Comparison of ENCODE assay signal across 12 cellular contexts in genomic region chr6:44217332-44218143, GRCh38. TPM values are rescaled to one million over a fixed set of nuclear protein-coding genes. Genes with fewer than 3 reads are reported as not detected.
DNase-seq lines count a peak whose midpoint lies in the region; ATAC-seq and TF ChIP-seq lines count a peak whose summit lies in the region.
"Had no signal": no experiment of that assay in that cellular context is flagged by ENCODE, and none has a peak within 500 bp of the region (broad histone marks: within the 10 kb centered on the region; RNA-seq: fewer than 3 reads in every experiment).

No MANE protein-coding gene starts in this region.

- no peaks in the 10 kb centered on the region for H3K79me2 ChIP-seq in neural progenitor cell (ENCODE audit: low read depth)

- H3K4me1 Mint-ChIP-seq in neural progenitor cell (peaks cover 34% of the 10 kb centered on the region), progenitor cell of endocrine pancreas (ENCODE audit: low read depth) (peaks cover 17% of the 10 kb centered on the region)

- H3K36me3 Mint-ChIP-seq in neural progenitor cell (peaks cover 3% of the 10 kb centered on the region), progenitor cell of endocrine pancreas (ENCODE audit: insufficient read depth) (no peaks in the 10 kb centered on the region)
- H3K36me3 Mint-ChIP-seq: CD8-positive, alpha-beta memory T cell had no signal

- H3K27me3 ChIP-seq in BLaER1, result no peaks in the 10 kb centered on the region
- peaks cover 13% of the 10 kb centered on the region for H3K27me3 ChIP-seq in neural progenitor cell

- ATAC-seq in HG03108 (IDR thresholded peaks at IDR 0.05; ENCODE audit: unreplicated experiment), result no peak

- H3K36me3 ChIP-seq in BLaER1 (no peaks in the 10 kb centered on the region), neural progenitor cell (no peaks in the 10 kb centered on the region)

- peaks cover 11% of the 10 kb centered on the region for H3K27me3 Mint-ChIP-seq in neural progenitor cell (ENCODE audit: insufficient read depth, low read depth)
- peaks cover 24% of the 10 kb centered on the region for H3K27me3 Mint-ChIP-seq in progenitor cell of endocrine pancreas

- H3K9me3 ChIP-seq in BLaER1, result no peaks in the 10 kb centered on the region
- no peaks in the 10 kb centered on the region for H3K9me3 ChIP-seq in neural progenitor cell (ENCODE audit: low read depth)

- H3K27ac ChIP-seq in BLaER1 (no peak overlapping the region), neural progenitor cell (no peak overlapping the region)

- TF ChIP-seq CTCF in fibroblast of villous mesenchyme (IDR thresholded peaks at IDR 0.05; ENCODE audit: insufficient read depth, low read depth, low read length) (no peak), neural progenitor cell (IDR thresholded peaks at IDR 0.05) (no peak), progenitor cell of endocrine pancreas (IDR thresholded peaks at IDR 0.05; ENCODE audit: unreplicated experiment) (no peak)

- H4K20me1 ChIP-seq in BLaER1 (no peaks in the 10 kb centered on the region), neural progenitor cell (ENCODE audit: low read depth) (no peaks in the 10 kb centered on the region)

- H3K4me3 Mint-ChIP-seq in neural progenitor cell, result peak overlapping the region; percentile 41
- no peak overlapping the region for H3K4me3 Mint-ChIP-seq in progenitor cell of endocrine pancreas (ENCODE audit: low read depth)

- H3F3A ChIP-seq in neural progenitor cell (ENCODE audit: low read depth), result peaks cover 65% of the 10 kb centered on the region

- H2AFZ ChIP-seq in neural progenitor cell (replicated peaks), result no peak overlapping the region

- H3K9me3 Mint-ChIP-seq in neural progenitor cell, result no peaks in the 10 kb centered on the region
- no peaks in the 10 kb centered on the region for H3K9me3 Mint-ChIP-seq in progenitor cell of endocrine pancreas (ENCODE audit: low read depth)
- H3K9me3 Mint-ChIP-seq: CD8-positive, alpha-beta memory T cell; T-helper 1 cell treated with Interleukin-12 subunit alpha and Interleukin-12 subunit beta and Interleukin-4 antibody, amounts not matched to agents 30 μg/mL and 1 μg/mL, for 36 hours had no signal

- H3K4me2 ChIP-seq in BLaER1 (peak overlapping the region; percentile 52; the same call in 1 of the 2 replicates), neural progenitor cell (peak overlapping the region; percentile 73)

- DNase-seq in NCI-H526 treated with DMSO at 0.1 percent for 48 hours (lab: John Stamatoyannopoulos, UW) (peak; percentile 50), fibroblast of villous mesenchyme (ENCODE audit: low read depth) (peak; percentile 35), neural progenitor cell (ENCODE audit: low spot score) (peak; percentile 71), progenitor cell of endocrine pancreas (ENCODE audit: low spot score, unreplicated experiment) (no peak), NCI-H146 treated with DMSO at 0.1 percent for 48 hours (lab: John Stamatoyannopoulos, UW; ENCODE audit: unreplicated experiment) (no peak), occipital lobe (lab: John Stamatoyannopoulos, UW) (no peak)
- DNase-seq: CD8-positive, alpha-beta memory T cell; Kasumi-1 had no signal

- H3K27ac Mint-ChIP-seq in neural progenitor cell, result no peak overlapping the region
- no peak overlapping the region for H3K27ac Mint-ChIP-seq in progenitor cell of endocrine pancreas
- H3K27ac Mint-ChIP-seq: CD8-positive, alpha-beta memory T cell; T-helper 1 cell treated with Interleukin-12 subunit alpha and Interleukin-12 subunit beta and Interleukin-4 antibody, amounts not matched to agents 30 μg/mL and 1 μg/mL, for 36 hours had no signal

- H3K4me1 ChIP-seq in BLaER1 (peaks cover 54% of the 10 kb centered on the region), neural progenitor cell (peaks cover 43% of the 10 kb centered on the region)

- H3K4me3 ChIP-seq in BLaER1 (no peak overlapping the region), fibroblast of villous mesenchyme (ENCODE audit: low read depth, low read length) (no peak overlapping the region), neural progenitor cell (no peak overlapping the region)

- H3K9ac ChIP-seq in BLaER1 (no peak overlapping the region), neural progenitor cell (no peak overlapping the region)

RNA-seq across cellular contexts. Expression of gene MYMX, which starts 0.8 kb away (rescaled TPM):
- total RNA-seq in fibroblast of villous mesenchyme, result not detected in 2 replicates
- 0.54 and 1.5 TPM in 2 replicates for total RNA-seq in neural progenitor cell (ENCODE audit: low replicate concordance)
- not detected in 2 replicates for total RNA-seq in progenitor cell of endocrine pancreas
- not detected for total RNA-seq in occipital lobe
- total RNA-seq: CD8-positive, alpha-beta memory T cell; lung microvascular endothelial cell had no signal

RNA-seq across cellular contexts. Expression of gene SLC29A1, which starts 5.9 kb away (rescaled TPM):
- total RNA-seq in fibroblast of villous mesenchyme, result 7.1 and 9.5 TPM in 2 replicates
- total RNA-seq in neural progenitor cell (ENCODE audit: low replicate concordance), result 34.8 and 69.7 TPM in 2 replicates
- 24.1 and 26.2 TPM in 2 replicates for total RNA-seq in progenitor cell of endocrine pancreas
- total RNA-seq in occipital lobe, result 5.5 TPM

RNA-seq across cellular contexts. Expression of gene HSP90AB1, which starts 29.4 kb away (rescaled TPM):
- total RNA-seq in fibroblast of villous mesenchyme (573 and 928 TPM in 2 replicates), neural progenitor cell (ENCODE audit: low replicate concordance) (1,851 and 2,068 TPM in 2 replicates), progenitor cell of endocrine pancreas (1,214 and 1,216 TPM in 2 replicates), occipital lobe (440 TPM)

RNA-seq across cellular contexts. Expression of gene SLC35B2, which starts 39.8 kb away (rescaled TPM):
- total RNA-seq in fibroblast of villous mesenchyme (84.7 and 92.8 TPM in 2 replicates), neural progenitor cell (ENCODE audit: low replicate concordance) (33.9 and 47.0 TPM in 2 replicates), progenitor cell of endocrine pancreas (45.9 and 50.3 TPM in 2 replicates), occipital lobe (33.1 TPM)

RNA-seq across cellular contexts. Expression of gene NFKBIE, which starts 47.8 kb away (rescaled TPM):
- total RNA-seq in fibroblast of villous mesenchyme (12.2 and 17.7 TPM in 2 replicates), neural progenitor cell (ENCODE audit: low replicate concordance) (5.1 and 15.5 TPM in 2 replicates), progenitor cell of endocrine pancreas (7.1 TPM in 2 replicates), occipital lobe (7.8 TPM)

Comparison
In these comparisons a context has a peak if more than half of its experiments do, and no peak if none do; other contexts are left out.
1. DNase-seq: peak in NCI-H526 treated with DMSO at 0.1 percent for 48 hours (single experiment), fibroblast of villous mesenchyme (single experiment) and neural progenitor cell (single experiment); none in progenitor cell of endocrine pancreas (single experiment), NCI-H146 treated with DMSO at 0.1 percent for 48 hours (single experiment) and occipital lobe (single experiment).